In genomic region chr17:48025904-48026502, GRCh38 we compare ENCODE assay signal across 8 cellular contexts. TPM values are rescaled to one million over a fixed set of nuclear protein-coding genes. Genes with fewer than 3 reads are reported as not detected.
DNase-seq lines count a peak whose midpoint lies in the region; ATAC-seq and TF ChIP-seq lines count a peak whose summit lies in the region.

No MANE protein-coding gene starts in this region.

- TF ChIP-seq CTCF in WI38 (IDR thresholded peaks at IDR 0.05; ENCODE audit: low read depth, low read length) (no peak), stomach (IDR thresholded peaks at IDR 0.05) (no peak)

- H3K36me3 Mint-ChIP-seq in T-helper 1 cell treated with Interleukin-12 subunit alpha and Interleukin-12 subunit beta and Interleukin-4 antibody, amounts not matched to agents 30 μg/mL and 1 μg/mL, for 36 hours (ENCODE audit: low read depth), result no peaks in the 10 kb centered on the region

- no peak for TF ChIP-seq POLR2A in stomach (IDR thresholded peaks at IDR 0.05)

- peaks cover 33% of the 10 kb centered on the region for H3K27me3 Mint-ChIP-seq in T-helper 1 cell treated with Interleukin-12 subunit alpha and Interleukin-12 subunit beta and Interleukin-4 antibody, amounts not matched to agents 30 μg/mL and 1 μg/mL, for 36 hours (ENCODE audit: low read depth)

- no peak for DNase-seq in T-helper 1 cell
- DNase-seq in stomach, result no peak
- DNase-seq in SIG-M5 (lab: John Stamatoyannopoulos, UW), result no peak

- WGBS in stomach, 5 donors, result 14 to 30% (median 27%) methylated on average over 8 of the region's 8 CpGs

- H3K4me1 Mint-ChIP-seq in T-helper 1 cell treated with Interleukin-12 subunit alpha and Interleukin-12 subunit beta and Interleukin-4 antibody, amounts not matched to agents 30 μg/mL and 1 μg/mL, for 36 hours (ENCODE audit: low read depth), result peaks cover 22% of the 10 kb centered on the region

- H3K4me3 ChIP-seq in WI38 (ENCODE audit: low read depth, low read length), result peak overlapping the region; percentile 60
- peak overlapping the region; percentile 78; the same call in 1 of the 2 replicates for H3K4me3 ChIP-seq in iPS-20b (ENCODE audit: low read length)
- peak overlapping the region in 3 of 4 donors; percentile 47 to 57 (median 48) for H3K4me3 ChIP-seq in stomach

- H3K4me1 ChIP-seq in iPS-20b (ENCODE audit: insufficient read depth, low read length) (peaks cover 14% of the 10 kb centered on the region), stomach (peaks cover 34 to 53% (median 46%) of the 10 kb centered on the region in 4 donors)

- no peaks in the 10 kb centered on the region for H3K36me3 ChIP-seq in iPS-20b (ENCODE audit: insufficient read depth, low read depth, low read length)
- no peaks in the 10 kb centered on the region for H3K36me3 ChIP-seq in stomach

- no peak for ATAC-seq in HG02588 (IDR thresholded peaks at IDR 0.05; ENCODE audit: unreplicated experiment)
- ATAC-seq in HG02870 (IDR thresholded peaks at IDR 0.05; ENCODE audit: unreplicated experiment), result no peak

- H3K27me3 ChIP-seq in iPS-20b (ENCODE audit: insufficient read depth, low read length), result peaks cover 32% of the 10 kb centered on the region
- H3K27me3 ChIP-seq in stomach, result peaks cover 0 to 20% (median 11%) of the 10 kb centered on the region in 3 donors

- no peak overlapping the region for H3K9ac ChIP-seq in iPS-20b (ENCODE audit: low read depth, low read length)

- no peaks in the 10 kb centered on the region for H3K9me3 Mint-ChIP-seq in T-helper 1 cell treated with Interleukin-12 subunit alpha and Interleukin-12 subunit beta and Interleukin-4 antibody, amounts not matched to agents 30 μg/mL and 1 μg/mL, for 36 hours

- H3K27ac Mint-ChIP-seq in T-helper 1 cell treated with Interleukin-12 subunit alpha and Interleukin-12 subunit beta and Interleukin-4 antibody, amounts not matched to agents 30 μg/mL and 1 μg/mL, for 36 hours, result no peak overlapping the region

- TF ChIP-seq EP300 in stomach (IDR thresholded peaks at IDR 0.05), result no peak

- H3K9me3 ChIP-seq in iPS-20b (ENCODE audit: insufficient read depth, low read depth, low read length) (no peaks in the 10 kb centered on the region), stomach (no peaks in the 10 kb centered on the region)

- H3K27ac ChIP-seq in iPS-20b (ENCODE audit: low read length) (no peak overlapping the region), stomach (peak overlapping the region in 4 of 5 donors; percentile 26 to 87 (median 68))

- peak overlapping the region; percentile 83 for H3K4me3 Mint-ChIP-seq in T-helper 1 cell treated with Interleukin-12 subunit alpha and Interleukin-12 subunit beta and Interleukin-4 antibody, amounts not matched to agents 30 μg/mL and 1 μg/mL, for 36 hours

- intact Hi-C loops in stomach (cut with DNase I; ENCODE audit: low total_unique reads), result loop anchor here (5.0 kb wide), 2 partner anchors 51 to 101 kb away; no protein-coding TSS in a partner anchor

RNA-seq across cellular contexts. Expression of gene COPZ2, which starts 11.6 kb away (rescaled TPM):
- total RNA-seq in stomach, result 100 to 1,000 TPM in 1 of 5 donors, 10 to 100 TPM in 2, 1 to 10 TPM in 2; 6.8 to 187 (median 12.3) TPM
- 10 to 100 TPM; 17.0 to 20.4 (median 17.1) TPM for polyA plus RNA-seq in stomach

RNA-seq across cellular contexts. Expression of gene NFE2L1, which starts 22.2 kb away (rescaled TPM):
- total RNA-seq in stomach, result 100 to 1,000 TPM in 3 of 5 donors, 10 to 100 TPM in 2; 51.4 to 160 (median 126) TPM
- polyA plus RNA-seq in stomach, result 10 to 100 TPM; 25.2 to 39.5 (median 36.6) TPM

RNA-seq across cellular contexts. Expression of gene CDK5RAP3, which starts 55.1 kb away (rescaled TPM):
- 100 to 1,000 TPM; 101 to 682 (median 474) TPM for total RNA-seq in stomach
- 100 to 1,000 TPM; 155 to 300 (median 242) TPM for polyA plus RNA-seq in stomach
